14 cellular contexts compared by ENCODE assay signal in the genomic region with DNA sequence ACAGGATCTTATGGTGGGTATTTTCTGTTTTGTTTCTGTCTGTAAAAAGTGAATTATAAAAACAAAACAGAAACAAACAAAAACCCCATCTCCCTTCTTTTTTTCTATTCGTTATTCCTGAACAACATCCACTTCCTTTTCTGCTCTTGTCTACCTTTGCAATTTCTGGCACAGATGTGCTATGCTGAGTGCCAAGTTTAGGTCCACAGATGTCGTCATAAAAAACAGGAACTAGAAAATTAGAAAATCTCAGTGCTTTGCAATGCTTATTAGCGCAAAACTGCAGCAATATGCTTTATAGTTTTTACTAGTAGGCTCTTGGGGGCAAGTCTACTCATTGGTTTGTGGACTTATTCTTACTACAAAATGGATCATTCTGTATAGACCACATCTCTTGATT.
"Had no signal": no experiment of that assay in that cellular context is flagged by ENCODE, and none has a peak within 500 bp of the region (broad histone marks: within the 10 kb centered on the region; RNA-seq: fewer than 3 reads in every experiment).

No MANE protein-coding gene starts in this region.

- H3K4me3 Mint-ChIP-seq: activated CD4-positive, alpha-beta memory T cell treated with anti-CD3 and anti-CD28 coated beads for 36 hours; activated naive CD8-positive, alpha-beta T cell treated with anti-CD3 and anti-CD28 coated beads, Interleukin-2, amount 10 ng/mL, durations not matched to agents 7 days and 5 days; neural crest cell; stimulated activated naive B cell treated with anti-CD40 and anti-IgM and Interleukin-4, amounts not matched to agents 10 μg/mL and 1 μg/mL and 100 μg/mL, for 72 hours; T-helper 2 cell treated with Interferon-gamma antibody and Interleukin-4, amounts not matched to agents 5 μg/mL and 100 μg/mL, for 36 hours had no signal

- H3K36me3 Mint-ChIP-seq: activated CD4-positive, alpha-beta memory T cell treated with anti-CD3 and anti-CD28 coated beads for 36 hours; activated naive CD8-positive, alpha-beta T cell treated with anti-CD3 and anti-CD28 coated beads, Interleukin-2, amount 10 ng/mL, durations not matched to agents 7 days and 5 days; stimulated activated naive B cell treated with anti-CD40 and anti-IgM and Interleukin-4, amounts not matched to agents 10 μg/mL and 1 μg/mL and 100 μg/mL, for 72 hours had no signal

- H3K9me3 Mint-ChIP-seq: activated CD4-positive, alpha-beta memory T cell treated with anti-CD3 and anti-CD28 coated beads for 36 hours; activated naive CD8-positive, alpha-beta T cell treated with anti-CD3 and anti-CD28 coated beads, Interleukin-2, amount 10 ng/mL, durations not matched to agents 7 days and 5 days; neural crest cell; stimulated activated naive B cell treated with anti-CD40 and anti-IgM and Interleukin-4, amounts not matched to agents 10 μg/mL and 1 μg/mL and 100 μg/mL, for 72 hours; T-helper 2 cell treated with Interferon-gamma antibody and Interleukin-4, amounts not matched to agents 5 μg/mL and 100 μg/mL, for 36 hours had no signal

- ATAC-seq: heart left ventricle, sciatic nerve had no signal

- H3K27ac Mint-ChIP-seq: activated CD4-positive, alpha-beta memory T cell treated with anti-CD3 and anti-CD28 coated beads for 36 hours; activated naive CD8-positive, alpha-beta T cell treated with anti-CD3 and anti-CD28 coated beads, Interleukin-2, amount 10 ng/mL, durations not matched to agents 7 days and 5 days; stimulated activated naive B cell treated with anti-CD40 and anti-IgM and Interleukin-4, amounts not matched to agents 10 μg/mL and 1 μg/mL and 100 μg/mL, for 72 hours; T-helper 2 cell treated with Interferon-gamma antibody and Interleukin-4, amounts not matched to agents 5 μg/mL and 100 μg/mL, for 36 hours had no signal

- DNase-seq: activated CD4-positive, alpha-beta memory T cell treated with anti-CD3 and anti-CD28 coated beads for 36 hours; activated CD4-positive, alpha-beta T cell treated with anti-CD3 and anti-CD28 coated beads for 1 hour; activated naive CD8-positive, alpha-beta T cell treated with anti-CD3 and anti-CD28 coated beads, Interleukin-2, amount 10 ng/mL, durations not matched to agents 7 days and 5 days; aorta; heart left ventricle; left ventricle myocardium inferior; mesendoderm; spleen; stimulated activated CD4-positive, alpha-beta T cell treated with anti-CD3 and anti-CD28 coated beads, Interleukin-1b, Interleukin-23, amount 100 ng/mL, for 48 hours; stimulated activated naive B cell treated with anti-CD40 and anti-IgM and Interleukin-4, amounts not matched to agents 10 μg/mL and 1 μg/mL and 100 μg/mL, for 72 hours; transverse colon had no signal
